8 cellular contexts compared by ENCODE assay signal in genomic region chr20:4083103-4083864, GRCh38.
DNase-seq lines count a peak whose midpoint lies in the region; ATAC-seq and TF ChIP-seq lines count a peak whose summit lies in the region.

No MANE protein-coding gene starts in this region.

- CTCF ChIA-PET in activated CD4-positive, alpha-beta T cell treated with anti-CD3 and anti-CD28 coated beads for 36 hours (lab: Charles Lee), result interaction anchor here (0.6 to 3.9 kb wide), 14 partner anchors 9 to 316 kb away, joined by 3 to 16 read pairs (median 3); partner anchors contain the start of gene ADISSP
- CTCF ChIA-PET in activated CD4-positive, alpha-beta memory T cell treated with anti-CD3 and anti-CD28 coated beads for 36 hours (lab: Charles Lee), result interaction anchor here (0.9 to 3.9 kb wide), 10 partner anchors 8 to 405 kb away, joined by 3 to 18 read pairs (median 4); no protein-coding TSS in a partner anchor
- CTCF ChIA-PET in Calu3 (lab: Charles Lee), result interaction anchor here (0.5 to 1.1 kb wide), 2 partner anchors 11 to 137 kb away, joined by 4 read pairs; no protein-coding TSS in a partner anchor

- TF ChIP-seq CTCF in Calu3 (IDR thresholded peaks at IDR 0.05; ENCODE audit: unreplicated experiment), result no peak

- ATAC-seq in activated CD4-positive, alpha-beta T cell treated with anti-CD3 and anti-CD28 coated beads for 36 hours, result no peak
- peak; percentile 12 to 57 for ATAC-seq in left cardiac atrium
- no peak for ATAC-seq in stimulated activated memory B cell treated with anti-CD40 and anti-IgM and Interleukin-4, amounts not matched to agents 10 μg/mL and 1 μg/mL and 100 μg/mL, for 72 hours
- no peak for ATAC-seq in GM19023 (IDR thresholded peaks at IDR 0.05; ENCODE audit: unreplicated experiment)

- H3K4me3 Mint-ChIP-seq in activated CD4-positive, alpha-beta T cell treated with anti-CD3 and anti-CD28 coated beads for 36 hours, result no peak overlapping the region
- H3K4me3 Mint-ChIP-seq in activated CD4-positive, alpha-beta memory T cell treated with anti-CD3 and anti-CD28 coated beads for 36 hours, result no peak overlapping the region
- no peak overlapping the region for H3K4me3 Mint-ChIP-seq in stimulated activated memory B cell treated with anti-CD40 and anti-IgM and Interleukin-4, amounts not matched to agents 10 μg/mL and 1 μg/mL and 100 μg/mL, for 72 hours
- H3K4me3 Mint-ChIP-seq in Calu3 (ENCODE audit: low read depth, unreplicated experiment), result no peak overlapping the region

- H3K36me3 Mint-ChIP-seq in activated CD4-positive, alpha-beta T cell treated with anti-CD3 and anti-CD28 coated beads for 36 hours (ENCODE audit: low read depth), result peaks cover 6% of the 10 kb centered on the region
- H3K36me3 Mint-ChIP-seq in activated CD4-positive, alpha-beta memory T cell treated with anti-CD3 and anti-CD28 coated beads for 36 hours, result peaks cover 6% of the 10 kb centered on the region
- peaks cover 6% of the 10 kb centered on the region for H3K36me3 Mint-ChIP-seq in stimulated activated memory B cell treated with anti-CD40 and anti-IgM and Interleukin-4, amounts not matched to agents 10 μg/mL and 1 μg/mL and 100 μg/mL, for 72 hours
- peaks cover 11% of the 10 kb centered on the region for H3K36me3 Mint-ChIP-seq in Calu3 (ENCODE audit: insufficient read depth, unreplicated experiment)

- no peak for DNase-seq in activated CD4-positive, alpha-beta T cell treated with anti-CD3 and anti-CD28 coated beads for 36 hours
- no peak for DNase-seq in activated CD4-positive, alpha-beta T cell treated with anti-CD3 and anti-CD28 coated beads for 1 hour
- no peak for DNase-seq in activated CD4-positive, alpha-beta memory T cell treated with anti-CD3 and anti-CD28 coated beads for 36 hours
- DNase-seq in left cardiac atrium (no peak), superior temporal gyrus (ENCODE audit: extremely low spot score) (no peak), Calu3 (no peak)

- H3K9me3 Mint-ChIP-seq in activated CD4-positive, alpha-beta T cell treated with anti-CD3 and anti-CD28 coated beads for 36 hours (ENCODE audit: low read depth), result peaks cover 6% of the 10 kb centered on the region
- peaks cover 7% of the 10 kb centered on the region for H3K9me3 Mint-ChIP-seq in activated CD4-positive, alpha-beta memory T cell treated with anti-CD3 and anti-CD28 coated beads for 36 hours
- H3K9me3 Mint-ChIP-seq in stimulated activated memory B cell treated with anti-CD40 and anti-IgM and Interleukin-4, amounts not matched to agents 10 μg/mL and 1 μg/mL and 100 μg/mL, for 72 hours, result peaks cover 4% of the 10 kb centered on the region
- no peaks in the 10 kb centered on the region for H3K9me3 Mint-ChIP-seq in Calu3 (ENCODE audit: low read depth, unreplicated experiment)

- POLR2A ChIA-PET in activated CD4-positive, alpha-beta T cell treated with anti-CD3 and anti-CD28 coated beads for 36 hours (lab: Charles Lee), result no interaction called here
- POLR2A ChIA-PET in activated CD4-positive, alpha-beta memory T cell treated with anti-CD3 and anti-CD28 coated beads for 36 hours (lab: Charles Lee), result interaction anchor here (1.3 kb wide), 1 partner anchor 316 kb away, joined by 5 read pairs; the partner anchor contains the start of gene ADISSP

- peaks cover 38% of the 10 kb centered on the region for H3K4me1 Mint-ChIP-seq in activated CD4-positive, alpha-beta T cell treated with anti-CD3 and anti-CD28 coated beads for 36 hours
- peaks cover 43% of the 10 kb centered on the region for H3K4me1 Mint-ChIP-seq in activated CD4-positive, alpha-beta memory T cell treated with anti-CD3 and anti-CD28 coated beads for 36 hours (ENCODE audit: low read depth)
- peaks cover 24% of the 10 kb centered on the region for H3K4me1 Mint-ChIP-seq in stimulated activated memory B cell treated with anti-CD40 and anti-IgM and Interleukin-4, amounts not matched to agents 10 μg/mL and 1 μg/mL and 100 μg/mL, for 72 hours
- peaks cover 19% of the 10 kb centered on the region for H3K4me1 Mint-ChIP-seq in Calu3 (ENCODE audit: low read depth, unreplicated experiment)

- intact Hi-C loops in activated CD4-positive, alpha-beta T cell treated with anti-CD3 and anti-CD28 coated beads for 36 hours (cut with DNase I, micrococcal nuclease), result loop anchor here (5.0 to 10.0 kb wide), 2 partner anchors 176 to 288 kb away; partner anchors contain the start of gene CDC25B (in 1 of the 2)
- intact Hi-C loops in activated CD4-positive, alpha-beta memory T cell treated with anti-CD3 and anti-CD28 coated beads for 36 hours (cut with micrococcal nuclease), result loop anchor here (2.0 to 10.0 kb wide), 5 partner anchors 16 to 406 kb away; partner anchors contain the start of genes CENPB, PANK2 and SPEF1
- intact Hi-C loops in left cardiac atrium (cut with DNase I) (loop anchor here in 1 of 2 donors (10.0 kb wide), 1 partner anchor 408 kb away; no protein-coding TSS in a partner anchor), Calu3 (cut with micrococcal nuclease; ENCODE audit: unreplicated experiment) (loop anchor here (10.0 kb wide), 1 partner anchor 188 kb away; no protein-coding TSS in a partner anchor)

- no TSS peak for BruUV-seq in Calu3 (replicated peaks; lab: Mats Ljungman, UMichigan)

- H3K27me3 Mint-ChIP-seq in activated CD4-positive, alpha-beta T cell treated with anti-CD3 and anti-CD28 coated beads for 36 hours, result peaks cover 7% of the 10 kb centered on the region
- no peaks in the 10 kb centered on the region for H3K27me3 Mint-ChIP-seq in activated CD4-positive, alpha-beta memory T cell treated with anti-CD3 and anti-CD28 coated beads for 36 hours
- H3K27me3 Mint-ChIP-seq in stimulated activated memory B cell treated with anti-CD40 and anti-IgM and Interleukin-4, amounts not matched to agents 10 μg/mL and 1 μg/mL and 100 μg/mL, for 72 hours, result peaks cover 35% of the 10 kb centered on the region
- H3K27me3 Mint-ChIP-seq in Calu3 (ENCODE audit: unreplicated experiment), result peaks cover 24% of the 10 kb centered on the region

- H3K27ac Mint-ChIP-seq in activated CD4-positive, alpha-beta T cell treated with anti-CD3 and anti-CD28 coated beads for 36 hours, result peak overlapping the region; percentile 44
- H3K27ac Mint-ChIP-seq in activated CD4-positive, alpha-beta memory T cell treated with anti-CD3 and anti-CD28 coated beads for 36 hours, result peak overlapping the region; percentile 57
- peak overlapping the region; percentile 2 for H3K27ac Mint-ChIP-seq in stimulated activated memory B cell treated with anti-CD40 and anti-IgM and Interleukin-4, amounts not matched to agents 10 μg/mL and 1 μg/mL and 100 μg/mL, for 72 hours
- H3K27ac Mint-ChIP-seq in Calu3 (ENCODE audit: unreplicated experiment), result no peak overlapping the region

Comparison
In these comparisons a context has a peak if more than half of its experiments do, and no peak if none do; other contexts are left out.
1. ATAC-seq: peak in left cardiac atrium (2 of 2); none in activated CD4-positive, alpha-beta T cell treated with anti-CD3 and anti-CD28 coated beads for 36 hours (single experiment), stimulated activated memory B cell treated with anti-CD40 and anti-IgM and Interleukin-4, amounts not matched to agents 10 μg/mL and 1 μg/mL and 100 μg/mL, for 72 hours (single experiment) and GM19023 (single experiment).